Comparison of ENCODE assay signal across 17 cellular contexts in genomic region chr6:39018103-39018502, GRCh38. TPM values are rescaled to one million over a fixed set of nuclear protein-coding genes. Genes with fewer than 3 reads are reported as not detected.
"Had no signal": no experiment of that assay in that cellular context is flagged by ENCODE, and none has a peak within 500 bp of the region (broad histone marks: within the 10 kb centered on the region; RNA-seq: fewer than 3 reads in every experiment).

No MANE protein-coding gene starts in this region.

- H3K9me3 ChIP-seq: ascending aorta, breast epithelium had no signal

- H3K4me1 ChIP-seq: ascending aorta, breast epithelium had no signal

- H3K4me3 ChIP-seq: ascending aorta, breast epithelium, skin epidermis had no signal

- H3K36me3 ChIP-seq: ascending aorta, breast epithelium had no signal

- H3K27ac ChIP-seq: ascending aorta, breast epithelium, skin epidermis, VCaP had no signal

- ATAC-seq: activated T-cell treated with anti-CD3 and anti-CD28 coated beads, Interleukin-2, amount 50 U/mL, for 4 hours had no signal

- DNase-seq: activated CD4-positive, alpha-beta T cell treated with anti-CD3 and anti-CD28 coated beads, Interleukin-2, amount 50 U/mL, for 1 hour; activated CD4-positive, CD25-positive, alpha-beta regulatory T cell treated with anti-CD3 and anti-CD28 coated beads, Interleukin-2, amount 50 U/mL, for 72 hours; activated CD8-positive, alpha-beta memory T cell treated with anti-CD3 and anti-CD28 coated beads, Interleukin-2, amount 50 U/mL, for 4 hours; activated naive CD4-positive, alpha-beta T cell treated with anti-CD3 and anti-CD28 coated beads, Interleukin-2, amount 10 ng/mL, durations not matched to agents 7 days and 5 days; activated T-cell treated with anti-CD3 and anti-CD28 coated beads, Interleukin-2, amount 50 U/mL, for 4 hours; cerebellar nuclear complex; effector CD8-positive, alpha-beta T cell; foreskin fibroblast; occipital lobe; stimulated activated CD4-positive, alpha-beta T cell treated with anti-CD3 and anti-CD28 coated beads, Interleukin-15, amount 100 ng/mL, for 24 hours; stimulated activated CD4-positive, alpha-beta T cell treated with anti-CD3 and anti-CD28 coated beads, Interleukin-2, amount 100 ng/mL, for 48 hours; T-helper 2 cell had no signal

- H3K27me3 ChIP-seq: ascending aorta, breast epithelium had no signal

RNA-seq across cellular contexts. Expression of gene GLP1R, which starts 30.5 kb away (rescaled TPM):
- total RNA-seq: ascending aorta, occipital lobe, posterior vena cava had no signal
